In genomic region chr7:155710530-155710929, GRCh38 we compare ENCODE assay signal across 1 cellular context.
TF ChIP-seq lines count a peak whose summit lies in the region.

No MANE protein-coding gene starts in this region.

TF ChIP-seq in GM23338, 12 proteins besides CTCF, POLR2A, EP300 and RAD21:
- TF ChIP-seq, protein P1, sequence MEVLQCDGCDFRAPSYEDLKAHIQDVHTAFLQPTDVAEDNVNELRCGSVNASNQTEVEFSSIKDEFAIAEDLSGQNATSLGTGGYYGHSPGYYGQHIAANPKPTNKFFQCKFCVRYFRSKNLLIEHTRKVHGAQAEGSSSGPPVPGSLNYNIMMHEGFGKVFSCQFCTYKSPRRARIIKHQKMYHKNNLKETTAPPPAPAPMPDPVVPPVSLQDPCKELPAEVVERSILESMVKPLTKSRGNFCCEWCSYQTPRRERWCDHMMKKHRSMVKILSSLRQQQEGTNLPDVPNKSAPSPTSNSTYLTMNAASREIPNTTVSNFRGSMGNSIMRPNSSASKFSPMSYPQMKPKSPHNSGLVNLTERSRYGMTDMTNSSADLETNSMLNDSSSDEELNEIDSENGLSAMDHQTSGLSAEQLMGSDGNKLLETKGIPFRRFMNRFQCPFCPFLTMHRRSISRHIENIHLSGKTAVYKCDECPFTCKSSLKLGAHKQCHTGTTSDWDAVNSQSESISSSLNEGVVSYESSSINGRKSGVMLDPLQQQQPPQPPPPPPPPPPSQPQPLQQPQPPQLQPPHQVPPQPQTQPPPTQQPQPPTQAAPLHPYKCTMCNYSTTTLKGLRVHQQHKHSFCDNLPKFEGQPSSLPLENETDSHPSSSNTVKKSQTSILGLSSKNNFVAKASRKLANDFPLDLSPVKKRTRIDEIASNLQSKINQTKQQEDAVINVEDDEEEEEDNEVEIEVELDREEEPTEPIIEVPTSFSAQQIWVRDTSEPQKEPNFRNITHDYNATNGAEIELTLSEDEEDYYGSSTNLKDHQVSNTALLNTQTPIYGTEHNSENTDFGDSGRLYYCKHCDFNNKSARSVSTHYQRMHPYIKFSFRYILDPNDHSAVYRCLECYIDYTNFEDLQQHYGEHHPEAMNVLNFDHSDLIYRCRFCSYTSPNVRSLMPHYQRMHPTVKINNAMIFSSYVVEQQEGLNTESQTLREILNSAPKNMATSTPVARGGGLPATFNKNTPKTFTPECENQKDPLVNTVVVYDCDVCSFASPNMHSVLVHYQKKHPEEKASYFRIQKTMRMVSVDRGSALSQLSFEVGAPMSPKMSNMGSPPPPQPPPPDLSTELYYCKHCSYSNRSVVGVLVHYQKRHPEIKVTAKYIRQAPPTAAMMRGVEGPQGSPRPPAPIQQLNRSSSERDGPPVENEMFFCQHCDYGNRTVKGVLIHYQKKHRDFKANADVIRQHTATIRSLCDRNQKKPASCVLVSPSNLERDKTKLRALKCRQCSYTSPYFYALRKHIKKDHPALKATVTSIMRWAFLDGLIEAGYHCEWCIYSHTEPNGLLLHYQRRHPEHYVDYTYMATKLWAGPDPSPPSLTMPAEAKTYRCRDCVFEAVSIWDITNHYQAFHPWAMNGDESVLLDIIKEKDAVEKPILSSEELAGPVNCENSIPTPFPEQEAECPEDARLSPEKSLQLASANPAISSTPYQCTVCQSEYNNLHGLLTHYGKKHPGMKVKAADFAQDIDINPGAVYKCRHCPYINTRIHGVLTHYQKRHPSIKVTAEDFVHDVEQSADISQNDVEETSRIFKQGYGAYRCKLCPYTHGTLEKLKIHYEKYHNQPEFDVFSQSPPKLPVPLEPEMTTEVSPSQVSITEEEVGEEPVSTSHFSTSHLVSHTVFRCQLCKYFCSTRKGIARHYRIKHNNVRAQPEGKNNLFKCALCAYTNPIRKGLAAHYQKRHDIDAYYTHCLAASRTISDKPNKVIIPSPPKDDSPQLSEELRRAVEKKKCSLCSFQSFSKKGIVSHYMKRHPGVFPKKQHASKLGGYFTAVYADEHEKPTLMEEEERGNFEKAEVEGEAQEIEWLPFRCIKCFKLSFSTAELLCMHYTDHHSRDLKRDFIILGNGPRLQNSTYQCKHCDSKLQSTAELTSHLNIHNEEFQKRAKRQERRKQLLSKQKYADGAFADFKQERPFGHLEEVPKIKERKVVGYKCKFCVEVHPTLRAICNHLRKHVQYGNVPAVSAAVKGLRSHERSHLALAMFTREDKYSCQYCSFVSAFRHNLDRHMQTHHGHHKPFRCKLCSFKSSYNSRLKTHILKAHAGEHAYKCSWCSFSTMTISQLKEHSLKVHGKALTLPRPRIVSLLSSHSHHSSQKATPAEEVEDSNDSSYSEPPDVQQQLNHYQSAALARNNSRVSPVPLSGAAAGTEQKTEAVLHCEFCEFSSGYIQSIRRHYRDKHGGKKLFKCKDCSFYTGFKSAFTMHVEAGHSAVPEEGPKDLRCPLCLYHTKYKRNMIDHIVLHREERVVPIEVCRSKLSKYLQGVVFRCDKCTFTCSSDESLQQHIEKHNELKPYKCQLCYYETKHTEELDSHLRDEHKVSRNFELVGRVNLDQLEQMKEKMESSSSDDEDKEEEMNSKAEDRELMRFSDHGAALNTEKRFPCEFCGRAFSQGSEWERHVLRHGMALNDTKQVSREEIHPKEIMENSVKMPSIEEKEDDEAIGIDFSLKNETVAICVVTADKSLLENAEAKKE (CRISPR knock-in tag; IDR thresholded peaks at IDR 0.05), result no peak
- TF ChIP-seq POLR2AphosphoS5 (IDR thresholded peaks at IDR 0.05; ENCODE audit: low read depth) (no peak), EZH2phosphoT487 (IDR thresholded peaks at IDR 0.05; ENCODE audit: unreplicated experiment) (no peak), EZH2 (IDR thresholded peaks at IDR 0.05; ENCODE audit: low read depth, unreplicated experiment) (no peak), JUNB (IDR thresholded peaks at IDR 0.05; ENCODE audit: unreplicated experiment) (no peak)
- TF ChIP-seq, protein P2, sequence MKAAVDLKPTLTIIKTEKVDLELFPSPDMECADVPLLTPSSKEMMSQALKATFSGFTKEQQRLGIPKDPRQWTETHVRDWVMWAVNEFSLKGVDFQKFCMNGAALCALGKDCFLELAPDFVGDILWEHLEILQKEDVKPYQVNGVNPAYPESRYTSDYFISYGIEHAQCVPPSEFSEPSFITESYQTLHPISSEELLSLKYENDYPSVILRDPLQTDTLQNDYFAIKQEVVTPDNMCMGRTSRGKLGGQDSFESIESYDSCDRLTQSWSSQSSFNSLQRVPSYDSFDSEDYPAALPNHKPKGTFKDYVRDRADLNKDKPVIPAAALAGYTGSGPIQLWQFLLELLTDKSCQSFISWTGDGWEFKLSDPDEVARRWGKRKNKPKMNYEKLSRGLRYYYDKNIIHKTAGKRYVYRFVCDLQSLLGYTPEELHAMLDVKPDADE (IDR thresholded peaks at IDR 0.05), result no peak
- TF ChIP-seq, protein P3, sequence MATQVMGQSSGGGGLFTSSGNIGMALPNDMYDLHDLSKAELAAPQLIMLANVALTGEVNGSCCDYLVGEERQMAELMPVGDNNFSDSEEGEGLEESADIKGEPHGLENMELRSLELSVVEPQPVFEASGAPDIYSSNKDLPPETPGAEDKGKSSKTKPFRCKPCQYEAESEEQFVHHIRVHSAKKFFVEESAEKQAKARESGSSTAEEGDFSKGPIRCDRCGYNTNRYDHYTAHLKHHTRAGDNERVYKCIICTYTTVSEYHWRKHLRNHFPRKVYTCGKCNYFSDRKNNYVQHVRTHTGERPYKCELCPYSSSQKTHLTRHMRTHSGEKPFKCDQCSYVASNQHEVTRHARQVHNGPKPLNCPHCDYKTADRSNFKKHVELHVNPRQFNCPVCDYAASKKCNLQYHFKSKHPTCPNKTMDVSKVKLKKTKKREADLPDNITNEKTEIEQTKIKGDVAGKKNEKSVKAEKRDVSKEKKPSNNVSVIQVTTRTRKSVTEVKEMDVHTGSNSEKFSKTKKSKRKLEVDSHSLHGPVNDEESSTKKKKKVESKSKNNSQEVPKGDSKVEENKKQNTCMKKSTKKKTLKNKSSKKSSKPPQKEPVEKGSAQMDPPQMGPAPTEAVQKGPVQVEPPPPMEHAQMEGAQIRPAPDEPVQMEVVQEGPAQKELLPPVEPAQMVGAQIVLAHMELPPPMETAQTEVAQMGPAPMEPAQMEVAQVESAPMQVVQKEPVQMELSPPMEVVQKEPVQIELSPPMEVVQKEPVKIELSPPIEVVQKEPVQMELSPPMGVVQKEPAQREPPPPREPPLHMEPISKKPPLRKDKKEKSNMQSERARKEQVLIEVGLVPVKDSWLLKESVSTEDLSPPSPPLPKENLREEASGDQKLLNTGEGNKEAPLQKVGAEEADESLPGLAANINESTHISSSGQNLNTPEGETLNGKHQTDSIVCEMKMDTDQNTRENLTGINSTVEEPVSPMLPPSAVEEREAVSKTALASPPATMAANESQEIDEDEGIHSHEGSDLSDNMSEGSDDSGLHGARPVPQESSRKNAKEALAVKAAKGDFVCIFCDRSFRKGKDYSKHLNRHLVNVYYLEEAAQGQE (IDR thresholded peaks at IDR 0.05; ENCODE audit: unreplicated experiment), result no peak
